ENCODE assay signal across 8 cellular contexts in the genomic region with DNA sequence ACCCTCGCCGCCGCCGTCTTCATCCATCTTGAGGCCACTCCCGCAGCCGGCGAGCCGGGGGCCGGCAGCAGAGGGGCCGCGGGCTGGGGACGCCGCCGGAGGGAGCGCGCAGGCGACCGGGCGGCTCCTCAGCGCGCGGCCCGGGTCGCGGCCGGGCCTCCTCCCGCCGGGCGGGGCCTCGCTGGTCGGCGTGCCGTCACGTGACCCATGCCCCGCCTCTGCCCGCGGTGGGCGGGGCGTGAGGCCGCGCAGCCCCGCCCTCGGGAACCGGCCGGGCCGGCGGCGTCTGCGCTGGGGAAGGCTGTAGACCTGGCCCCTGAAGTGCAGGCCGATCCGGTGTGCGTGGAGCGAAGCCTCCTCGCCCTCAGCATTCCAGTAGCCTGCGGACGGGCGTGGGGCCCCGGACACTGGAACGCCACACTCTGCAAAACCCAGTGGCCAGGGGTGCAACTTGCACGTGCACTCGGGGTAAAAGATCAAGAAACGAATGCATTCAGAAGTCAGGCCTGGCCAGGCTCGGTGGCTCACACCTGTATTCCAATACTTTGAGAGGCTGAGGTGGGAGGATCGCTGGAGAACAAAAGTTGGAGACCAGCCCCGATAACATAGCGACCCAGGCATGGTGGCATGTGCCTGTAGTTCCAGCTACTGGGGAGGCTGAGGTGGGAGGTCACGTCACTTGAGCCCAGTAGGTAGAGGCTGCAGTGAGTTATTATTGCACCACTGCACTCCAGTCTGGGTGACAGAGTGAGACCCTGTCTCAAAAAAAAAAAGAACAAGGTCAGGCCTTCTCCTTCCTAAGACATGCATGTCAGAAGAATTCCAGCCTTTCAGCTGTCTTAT. TPM values are rescaled to one million over a fixed set of nuclear protein-coding genes. Genes with fewer than 3 reads are reported as not detected.
DNase-seq lines count a peak whose midpoint lies in the region; ATAC-seq and TF ChIP-seq lines count a peak whose summit lies in the region.

A gene with protein sequence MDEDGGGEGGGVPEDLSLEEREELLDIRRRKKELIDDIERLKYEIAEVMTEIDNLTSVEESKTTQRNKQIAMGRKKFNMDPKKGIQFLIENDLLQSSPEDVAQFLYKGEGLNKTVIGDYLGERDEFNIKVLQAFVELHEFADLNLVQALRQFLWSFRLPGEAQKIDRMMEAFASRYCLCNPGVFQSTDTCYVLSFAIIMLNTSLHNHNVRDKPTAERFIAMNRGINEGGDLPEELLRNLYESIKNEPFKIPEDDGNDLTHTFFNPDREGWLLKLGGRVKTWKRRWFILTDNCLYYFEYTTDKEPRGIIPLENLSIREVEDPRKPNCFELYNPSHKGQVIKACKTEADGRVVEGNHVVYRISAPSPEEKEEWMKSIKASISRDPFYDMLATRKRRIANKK (minus strand): TSS at position 144 of the 843 bp plus-strand sequence. CDS start 117 bp downstream, at position 27.

- DNase-seq in NOMO-1 (lab: John Stamatoyannopoulos, UW; ENCODE audit: unreplicated experiment in 2 of 2) (peak; percentile 51 to 85), endodermal cell (peak; percentile 93)
- DNase-seq in activated CD8-positive, alpha-beta memory T cell treated with anti-CD3 and anti-CD28 coated beads, Interleukin-2, amount 50 U/mL, for 24 hours (ENCODE audit: extremely low read depth): peak; percentile 19
- DNase-seq in stimulated activated CD8-positive, alpha-beta memory T cell treated with anti-CD3 and anti-CD28 coated beads, Interleukin-15, amount 100 ng/mL, for 1 hour (ENCODE audit: low read depth): peak; percentile 43

- H3K4me2 ChIP-seq in BLaER1 treated with 17β-estradiol and CSF1 and Interleukin-3, amounts not matched to agents 10 nM and 100 nM: peak within 1 kb of the TSS; percentile 95 to 100 (median 99)

- no peaks in the 10 kb centered on the region for H3K36me3 ChIP-seq in BLaER1 treated with 17β-estradiol and CSF1 and Interleukin-3, amounts not matched to agents 10 nM and 100 nM
- H3K36me3 ChIP-seq in endodermal cell (ENCODE audit: control insufficient read depth, insufficient read depth, low read length) (no peaks in the 10 kb centered on the region), mesodermal cell (ENCODE audit: control insufficient read depth, insufficient read depth, low read length) (no peaks in the 10 kb centered on the region)

- TF ChIP-seq CTCF in endodermal cell (conservative IDR thresholded peaks at IDR 0.05): no peak

- 11 to 17% methylated on average over 36 to 66 of the region's 67 CpGs for WGBS in endodermal cell (ENCODE audit: insufficient coverage in 1 of 2, insufficient read length in 1 of 2), 2 experiments
- 11% methylated on average over 48 to 56 of the region's 67 CpGs for WGBS in mesodermal cell (ENCODE audit: insufficient coverage in 2 of 2), 2 experiments

- peak within 1 kb of the TSS; percentile 77 to 91 (median 86) for H3K9ac ChIP-seq in BLaER1 treated with 17β-estradiol and CSF1 and Interleukin-3, amounts not matched to agents 10 nM and 100 nM
- H3K9ac ChIP-seq in endodermal cell (ENCODE audit: extremely low read depth, low read length, poor library complexity, severe bottlenecking): peak within 1 kb of the TSS; percentile 3

- peaks cover 4 to 43% (median 27%) of the 10 kb centered on the region in 11 experiments; a peak in 15 of 22 replicates for H4K20me1 ChIP-seq in BLaER1 treated with 17β-estradiol and CSF1 and Interleukin-3, amounts not matched to agents 10 nM and 100 nM

- H3K4me1 ChIP-seq in BLaER1 treated with 17β-estradiol and CSF1 and Interleukin-3, amounts not matched to agents 10 nM and 100 nM: peaks cover 17 to 56% (median 40%) of the 10 kb centered on the region in 10 experiments
- H3K4me1 ChIP-seq in endodermal cell (ENCODE audit: control insufficient read depth, insufficient read depth, low read length) (no peaks in the 10 kb centered on the region), mesodermal cell (ENCODE audit: control insufficient read depth, insufficient read depth, low read length, poor library complexity, severe bottlenecking) (peaks cover 8% of the 10 kb centered on the region)

- H3K27me3 Mint-ChIP-seq in endodermal cell (ENCODE audit: insufficient read depth): peaks cover 54% of the 10 kb centered on the region

- peak within 1 kb of the TSS; percentile 81 for H3K4me3 Mint-ChIP-seq in endodermal cell

- H3K4me1 Mint-ChIP-seq in endodermal cell: peaks cover 14% of the 10 kb centered on the region

- peak; percentile 87 for ATAC-seq in HG03342 (IDR thresholded peaks at IDR 0.05; ENCODE audit: unreplicated experiment)

- TF ChIP-seq POLR2A in GM19099 (IDR thresholded peaks at IDR 0.05; ENCODE audit: extremely low read depth, insufficient read length, low read depth): peak; percentile 67

- no peaks in the 10 kb centered on the region for H3K9me3 ChIP-seq in BLaER1 treated with 17β-estradiol and CSF1 and Interleukin-3, amounts not matched to agents 10 nM and 100 nM (replicated peaks in 1 of 11)
- H3K9me3 ChIP-seq in endodermal cell (ENCODE audit: control insufficient read depth, low read length): no peaks in the 10 kb centered on the region
- H3K9me3 ChIP-seq in mesodermal cell (ENCODE audit: control insufficient read depth, low read length): no peaks in the 10 kb centered on the region

- peak within 1 kb of the TSS; percentile 46 to 79 (median 71); a peak in 21 of 22 replicates for H3K27ac ChIP-seq in BLaER1 treated with 17β-estradiol and CSF1 and Interleukin-3, amounts not matched to agents 10 nM and 100 nM
- no peak within 1 kb of the TSS for H3K27ac ChIP-seq in endodermal cell (ENCODE audit: low read depth, low read length)
- H3K27ac ChIP-seq in mesodermal cell (ENCODE audit: low read depth, low read length, severe bottlenecking): no peak within 1 kb of the TSS

- H3K27me3 ChIP-seq in BLaER1 treated with 17β-estradiol and CSF1 and Interleukin-3, amounts not matched to agents 10 nM and 100 nM: peaks cover 0 to 4% (median 0%) of the 10 kb centered on the region in 11 experiments; a peak in 2 of 22 replicates
- H3K27me3 ChIP-seq in endodermal cell (ENCODE audit: control insufficient read depth, insufficient read depth, low read length, poor library complexity, severe bottlenecking): peaks cover 69% of the 10 kb centered on the region

- no peaks in the 10 kb centered on the region for H3K9me3 Mint-ChIP-seq in endodermal cell

- H3K36me3 Mint-ChIP-seq in endodermal cell (ENCODE audit: low read depth): no peaks in the 10 kb centered on the region

- peak within 1 kb of the TSS; percentile 78 to 93 (median 86) for H3K4me3 ChIP-seq in BLaER1 treated with 17β-estradiol and CSF1 and Interleukin-3, amounts not matched to agents 10 nM and 100 nM
- H3K4me3 ChIP-seq in endodermal cell (ENCODE audit: low read length): peak within 1 kb of the TSS; percentile 93
- H3K4me3 ChIP-seq in mesodermal cell (ENCODE audit: extremely low read depth, insufficient read depth, low read length, poor library complexity, severe bottlenecking): peak within 1 kb of the TSS; percentile 89

- peak within 1 kb of the TSS; percentile 82 for H3K27ac Mint-ChIP-seq in endodermal cell

RNA-seq across cellular contexts. Expression of the gene that starts here (rescaled TPM):
- total RNA-seq in endodermal cell: 10 to 100 TPM; 10.6 to 10.8 TPM
- polyA plus RNA-seq in endodermal cell (2013, experiment 1 of 2): 17.0 TPM
- polyA plus RNA-seq in endodermal cell (2013, experiment 2 of 2): 16.5 TPM
- 19.2 TPM for polyA plus RNA-seq in mesodermal cell (2013, experiment 1 of 2)
- polyA plus RNA-seq in mesodermal cell (2013, experiment 2 of 2): 17.6 TPM

Comparison
In these comparisons a context has a peak if more than half of its experiments do, and no peak if none do; other contexts are left out.
1. H3K27ac ChIP-seq: peak in BLaER1 treated with 17β-estradiol and CSF1 and Interleukin-3, amounts not matched to agents 10 nM and 100 nM (11 of 11); none in endodermal cell (single experiment) and mesodermal cell (single experiment).
2. DNase-seq: peak in every context shown above with its lines; median percentile 93 in endodermal cell; 68 in NOMO-1; 43 in stimulated activated CD8-positive, alpha-beta memory T cell treated with anti-CD3 and anti-CD28 coated beads, Interleukin-15, amount 100 ng/mL, for 1 hour; 19 in activated CD8-positive, alpha-beta memory T cell treated with anti-CD3 and anti-CD28 coated beads, Interleukin-2, amount 50 U/mL, for 24 hours.
3. Peak in every context shown above with its lines, with median percentiles within 50 percentile points of each other: H3K4me3 ChIP-seq.